Comparison of ENCODE assay signal across 13 cellular contexts in genomic region chr1:9941-10717, GRCh38. TPM values are rescaled to one million over a fixed set of nuclear protein-coding genes. Genes with fewer than 3 reads are reported as not detected.
DNase-seq lines count a peak whose midpoint lies in the region; ATAC-seq, FAIRE-seq and TF ChIP-seq lines count a peak whose summit lies in the region.
"Not testable (repeated sequence)": the region's sequence is repeated elsewhere in the genome, so short reads cannot be mapped to it uniquely, and the experiment has no call there.
"Had no signal": no experiment of that assay in that cellular context is flagged by ENCODE, and none has a peak within 500 bp of the region (broad histone marks: within the 10 kb centered on the region; RNA-seq: fewer than 3 reads in every experiment).

No MANE protein-coding gene starts in this region.

- H3K9me2 ChIP-seq in PC-3 (replicated peaks; ENCODE audit: low read length), result not testable (repeated sequence)

- not testable (repeated sequence) for H3K79me2 ChIP-seq in PC-3 (ENCODE audit: low read length)

- H3K4me3 ChIP-seq in PC-3 (ENCODE audit: low read length); effector memory CD4-positive, alpha-beta T cell (ENCODE audit: insufficient read depth, low read depth, low read length, poor library complexity, severe bottlenecking); kidney (ENCODE audit: low read length in 2 of 2): not testable (repeated sequence)

- not testable (repeated sequence) for H3K4me3 Mint-ChIP-seq in nephron progenitor cell

- H3K4me2 ChIP-seq in PC-3 (ENCODE audit: low read length), result not testable (repeated sequence)

- H3K27ac ChIP-seq in PC-3 (ENCODE audit: low read length); effector memory CD4-positive, alpha-beta T cell (ENCODE audit: insufficient read depth, low read length, poor library complexity, severe bottlenecking); kidney (ENCODE audit: low read depth in 2 of 2, low read length in 2 of 2): not testable (repeated sequence)

- ATAC-seq in PC-3, result peak; percentile 27

- H3K27me3 Mint-ChIP-seq in nephron progenitor cell (ENCODE audit: low read depth, poor library complexity), result not testable (repeated sequence)

- intact Hi-C loops in PC-3 (cut with micrococcal nuclease); kidney (cut with DNase I): not testable (repeated sequence)

- not testable (repeated sequence) for H3K9me3 ChIP-seq in PC-3 (ENCODE audit: low read length); effector memory CD4-positive, alpha-beta T cell (ENCODE audit: control insufficient read depth, low read length); kidney (ENCODE audit: control insufficient read depth in 1 of 2, low read length in 2 of 2)

- H3K27ac Mint-ChIP-seq in nephron progenitor cell, result not testable (repeated sequence)

- H3K27me3 ChIP-seq in PC-3 (ENCODE audit: low read length); effector memory CD4-positive, alpha-beta T cell (replicated peaks; ENCODE audit: control insufficient read depth, insufficient read depth, low read length, poor library complexity, severe bottlenecking): not testable (repeated sequence)

- TF ChIP-seq CTCF in PC-3 (conservative IDR thresholded peaks at IDR 0.05; ENCODE audit: low read depth, low read length); kidney (IDR thresholded peaks at IDR 0.05; ENCODE audit: borderline replicate concordance, extremely low read depth, insufficient read depth); nephron progenitor cell (IDR thresholded peaks at IDR 0.05): not testable (repeated sequence)

- CTCF ChIA-PET in PC-3 (lab: Charles Lee), result not testable (repeated sequence)

- not testable (repeated sequence) for BruUV-seq in PC-3 (replicated peaks; lab: Mats Ljungman, UMichigan)

- H3K4me1 Mint-ChIP-seq in nephron progenitor cell, result not testable (repeated sequence)

- H3K36me3 ChIP-seq in PC-3 (ENCODE audit: low read depth, low read length); effector memory CD4-positive, alpha-beta T cell (ENCODE audit: control insufficient read depth, insufficient read depth, low read length); kidney (ENCODE audit: control insufficient read depth in 1 of 2, insufficient read depth in 2 of 2, low read length in 2 of 2): not testable (repeated sequence)

- H2AFZ ChIP-seq in PC-3 (ENCODE audit: low read length), result not testable (repeated sequence)

- H3K36me3 Mint-ChIP-seq in nephron progenitor cell (ENCODE audit: low read depth), result not testable (repeated sequence)

- POLR2A ChIA-PET in PC-3 (lab: Charles Lee; ENCODE audit: unreplicated experiment), result not testable (repeated sequence)

- not testable (repeated sequence) for H3K9ac ChIP-seq in PC-3 (ENCODE audit: low read length); kidney (ENCODE audit: low read length in 2 of 2)

- not testable (repeated sequence) for H3F3A ChIP-seq in PC-3 (ENCODE audit: low read length, unreplicated experiment)

- not testable (repeated sequence) for FAIRE-seq in kidney (lab: Jason Lieb, UNC)

- not testable (repeated sequence) for DNase-seq in PC-3
- DNase-seq in activated CD4-positive, alpha-beta T cell treated with anti-CD3 and anti-CD28 coated beads, Interleukin-2, amount 50 U/mL, for 48 hours, result peak; percentile 7 to 10
- peak; percentile 26 for DNase-seq in activated gamma-delta T cell treated with anti-CD3 and anti-CD28 coated beads, Interleukin-2, amount 50 U/mL, for 16 hours (ENCODE audit: low read depth)
- peak; percentile 5 to 20 (median 11) for DNase-seq in effector memory CD4-positive, alpha-beta T cell
- peak; percentile 68 for DNase-seq in kidney
- peak; percentile 11 for DNase-seq in nephron progenitor cell
- peak; percentile 16 for DNase-seq in stimulated activated CD4-positive, alpha-beta T cell treated with anti-CD3 and anti-CD28 coated beads, Interleukin-4, amount 100 ng/mL, for 1 hour

- H4K20me1 ChIP-seq in PC-3 (ENCODE audit: low read length), result not testable (repeated sequence)

- not testable (repeated sequence) for H3K9me3 Mint-ChIP-seq in nephron progenitor cell

- not testable (repeated sequence) for H3K4me1 ChIP-seq in PC-3 (ENCODE audit: insufficient read depth, low read length); effector memory CD4-positive, alpha-beta T cell (ENCODE audit: control insufficient read depth, insufficient read depth, low read length, poor library complexity, severe bottlenecking); kidney (ENCODE audit: control insufficient read depth in 1 of 2, insufficient read depth in 1 of 2, low read depth in 1 of 2, low read length in 2 of 2)

RNA-seq across cellular contexts. Expression of gene OR4F5, which starts 55.1 kb away (rescaled TPM):
- total RNA-seq in PC-3 (2014; rRNA removed) (not detected in 2 replicates), kidney (not detected)
- polyA plus RNA-seq in kidney (ENCODE audit: insufficient read depth, low read depth, low replicate concordance), result not detected
- total RNA-seq: activated CD8-positive, alpha-beta memory T cell treated with anti-CD3 and anti-CD28 coated beads for 36 hours; cerebellum; HT-29; OCI-LY7; SK-MEL-5; skeletal muscle tissue had no signal
